1 cellular context compared by ENCODE assay signal in genomic region chr19:48634424-48635262, GRCh38.
A peak's percentile ranks its signal among the peaks of the same experiment; 100 is the strongest.
TF ChIP-seq lines count a peak whose summit lies in the region.

No MANE protein-coding gene starts in this region.

TF ChIP-seq in HCT116, 20 proteins besides CTCF, POLR2A, EP300 and RAD21:
- TF ChIP-seq YY1 (IDR thresholded peaks at IDR 0.05; ENCODE audit: extremely low read depth, insufficient replicate concordance, low read depth, low read length) (peak; percentile 59), POLR2AphosphoS5 (IDR thresholded peaks at IDR 0.05; ENCODE audit: low read depth, low read length) (peak; percentile 85), SIN3A (IDR thresholded peaks at IDR 0.05; ENCODE audit: low read depth) (no peak), ZFX (IDR thresholded peaks at IDR 0.05) (peak; percentile 50; the same call in 1 of the 2 replicates), TCF7L2 (IDR thresholded peaks at IDR 0.05; ENCODE audit: borderline replicate concordance, extremely low read depth, insufficient read depth, insufficient read length) (peak; percentile 26)
